ENCODE assay signal across 22 cellular contexts in genomic region chr12:20050166-20050565, GRCh38.
A peak's percentile ranks its signal among the peaks of the same experiment; 100 is the strongest.
DNase-seq lines count a peak whose midpoint lies in the region; ATAC-seq, FAIRE-seq and TF ChIP-seq lines count a peak whose summit lies in the region.
"Had no signal": no experiment of that assay in that cellular context is flagged by ENCODE, and none has a peak within 500 bp of the region (broad histone marks: within the 10 kb centered on the region; RNA-seq: fewer than 3 reads in every experiment).

No MANE protein-coding gene starts in this region.

- no peak for TF ChIP-seq POLR2A in GM12878 (IDR thresholded peaks at IDR 0.05; ENCODE audit: low read depth, low read length)

- H3K36me3 Mint-ChIP-seq in activated naive CD4-positive, alpha-beta T cell treated with anti-CD3 and anti-CD28 coated beads for 36 hours (ENCODE audit: low read depth), result no peaks in the 10 kb centered on the region
- H3K36me3 Mint-ChIP-seq in T-helper 2 cell treated with Interferon-gamma antibody and Interleukin-4, amounts not matched to agents 5 μg/mL and 100 μg/mL, for 36 hours (ENCODE audit: low read depth), result no peaks in the 10 kb centered on the region
- H3K36me3 Mint-ChIP-seq: activated naive CD4-positive, alpha-beta T cell treated with anti-CD3 and anti-CD28 coated beads, Interleukin-2, amount 10 ng/mL, durations not matched to agents 7 days and 5 days; naive thymus-derived CD4-positive, alpha-beta T cell had no signal

- no peak for FAIRE-seq in GM12878 (lab: Jason Lieb, UNC)
- no peak for FAIRE-seq in kidney (lab: Jason Lieb, UNC)
- FAIRE-seq: GM18507 had no signal

- no peak for TF ChIP-seq CTCF in GM12878 (IDR thresholded peaks at IDR 0.05 in 2 of 3, conservative IDR thresholded peaks at IDR 0.05 in 1 of 3; ENCODE audit: control insufficient read depth in 2 of 3, extremely low read depth in 1 of 3, insufficient read depth in 1 of 3, low read depth in 3 of 3, low read length in 3 of 3)
- TF ChIP-seq CTCF in kidney (IDR thresholded peaks at IDR 0.05; ENCODE audit: borderline replicate concordance, extremely low read depth, insufficient read depth), result no peak

- H3K4me3 ChIP-seq in ACC112 (ENCODE audit: low read depth, low read length), result no peak overlapping the region
- no peak overlapping the region for H3K4me3 ChIP-seq in GM12878
- no peak overlapping the region for H3K4me3 ChIP-seq in kidney (ENCODE audit: low read length in 2 of 2)
- H3K4me3 ChIP-seq: ovary, upper lobe of right lung had no signal

- H3K4me2 ChIP-seq in GM12878 (ENCODE audit: control insufficient read depth, insufficient read depth), result no peak overlapping the region

- no peaks in the 10 kb centered on the region for H3K4me1 Mint-ChIP-seq in activated naive CD4-positive, alpha-beta T cell treated with anti-CD3 and anti-CD28 coated beads for 36 hours (ENCODE audit: low read depth)
- no peaks in the 10 kb centered on the region for H3K4me1 Mint-ChIP-seq in T-helper 2 cell treated with Interferon-gamma antibody and Interleukin-4, amounts not matched to agents 5 μg/mL and 100 μg/mL, for 36 hours (ENCODE audit: low read depth)
- H3K4me1 Mint-ChIP-seq: activated naive CD4-positive, alpha-beta T cell treated with anti-CD3 and anti-CD28 coated beads, Interleukin-2, amount 10 ng/mL, durations not matched to agents 7 days and 5 days; naive thymus-derived CD4-positive, alpha-beta T cell; T-helper 17 cell had no signal

- peak; percentile 12 for DNase-seq in HuH-7 (ENCODE audit: low spot score)
- DNase-seq in GM12878 (ENCODE audit: low read depth, low spot score), result no peak
- peak; percentile 45 for DNase-seq in iris pigment epithelial cell (ENCODE audit: low read depth)
- DNase-seq in activated naive CD4-positive, alpha-beta T cell treated with anti-CD3 and anti-CD28 coated beads for 36 hours, result no peak
- DNase-seq in T-helper 2 cell treated with Interferon-gamma antibody and Interleukin-4, amounts not matched to agents 5 μg/mL and 100 μg/mL, for 36 hours (ENCODE audit: low spot score), result no peak
- no peak for DNase-seq in kidney
- DNase-seq: activated CD4-positive, alpha-beta T cell treated with anti-CD3 and anti-CD28 coated beads for 48 hours; activated naive CD4-positive, alpha-beta T cell treated with anti-CD3 and anti-CD28 coated beads, Interleukin-2, amount 10 ng/mL, durations not matched to agents 7 days and 5 days; activated T-cell treated with anti-CD3 and anti-CD28 coated beads, Interleukin-2, amount 50 U/mL, for 48 hours; aorta; cerebellar nuclear complex; naive thymus-derived CD4-positive, alpha-beta T cell; NCI-H2029; NCI-H510A; ovary; right cardiac atrium; stimulated activated CD8-positive, alpha-beta memory T cell treated with anti-CD3 and anti-CD28 coated beads, Interleukin-4, amount 100 ng/mL, for 48 hours; T-helper 17 cell; upper lobe of right lung had no signal

- no peaks in the 10 kb centered on the region for H3K4me1 ChIP-seq in ACC112 (ENCODE audit: control insufficient read depth, insufficient read depth, low read length, unreplicated experiment)
- H3K4me1 ChIP-seq in GM12878 (ENCODE audit: control insufficient read depth, insufficient read depth, low read length), result no peaks in the 10 kb centered on the region
- H3K4me1 ChIP-seq in kidney (ENCODE audit: control insufficient read depth in 1 of 2, insufficient read depth in 1 of 2, low read depth in 1 of 2, low read length in 2 of 2), result no peaks in the 10 kb centered on the region
- H3K4me1 ChIP-seq: upper lobe of right lung had no signal

- in situ Hi-C loops in GM12878 (cut with MboI), result no loop called here

- intact Hi-C loops in GM12878 (cut with micrococcal nuclease; ENCODE audit: unreplicated experiment), result no loop called here
- intact Hi-C loops in activated naive CD4-positive, alpha-beta T cell treated with anti-CD3 and anti-CD28 coated beads for 36 hours (cut with micrococcal nuclease), result no loop called here
- intact Hi-C loops in kidney (cut with DNase I), result no loop called here

- WGBS in GM12878 (ENCODE audit: insufficient coverage, insufficient replicate concordance, low lambda C conversion rate, missing lambda C conversion rate), result 31% methylated on average over 3 of the region's 3 CpGs

- no peaks in the 10 kb centered on the region for H4K20me1 ChIP-seq in GM12878 (ENCODE audit: control insufficient read depth, insufficient read depth)

- no peak for TF ChIP-seq RAD21 in GM12878 (IDR thresholded peaks at IDR 0.05; ENCODE audit: insufficient read depth, low read depth, low read length)

- H2AFZ ChIP-seq in ACC112 (ENCODE audit: low read length, unreplicated experiment), result peak overlapping the region; percentile 20
- H2AFZ ChIP-seq in GM12878 (ENCODE audit: control insufficient read depth, low read depth, low read length), result no peak overlapping the region

- H3K27ac Mint-ChIP-seq in activated naive CD4-positive, alpha-beta T cell treated with anti-CD3 and anti-CD28 coated beads for 36 hours, result no peak overlapping the region
- H3K27ac Mint-ChIP-seq in T-helper 2 cell treated with Interferon-gamma antibody and Interleukin-4, amounts not matched to agents 5 μg/mL and 100 μg/mL, for 36 hours, result no peak overlapping the region
- H3K27ac Mint-ChIP-seq: activated naive CD4-positive, alpha-beta T cell treated with anti-CD3 and anti-CD28 coated beads, Interleukin-2, amount 10 ng/mL, durations not matched to agents 7 days and 5 days; naive thymus-derived CD4-positive, alpha-beta T cell; T-helper 17 cell had no signal

- ATAC-seq in GM12878 (peak; percentile 48), HG03045 (IDR thresholded peaks at IDR 0.05; ENCODE audit: unreplicated experiment) (no peak)
- ATAC-seq: naive thymus-derived CD4-positive, alpha-beta T cell; right cardiac atrium; T-helper 17 cell; upper lobe of right lung had no signal

- H3K9me3 ChIP-seq in GM12878 (replicated peaks; ENCODE audit: control insufficient read depth, insufficient read depth, low read length) (no peaks in the 10 kb centered on the region), kidney (ENCODE audit: control insufficient read depth in 1 of 2, low read length in 2 of 2) (no peaks in the 10 kb centered on the region)
- H3K9me3 ChIP-seq: ovary, upper lobe of right lung had no signal

- H3K9me3 Mint-ChIP-seq in activated naive CD4-positive, alpha-beta T cell treated with anti-CD3 and anti-CD28 coated beads for 36 hours, result peaks cover 6% of the 10 kb centered on the region
- H3K9me3 Mint-ChIP-seq in T-helper 2 cell treated with Interferon-gamma antibody and Interleukin-4, amounts not matched to agents 5 μg/mL and 100 μg/mL, for 36 hours, result no peaks in the 10 kb centered on the region
- H3K9me3 Mint-ChIP-seq: activated naive CD4-positive, alpha-beta T cell treated with anti-CD3 and anti-CD28 coated beads, Interleukin-2, amount 10 ng/mL, durations not matched to agents 7 days and 5 days had no signal

- no peak overlapping the region for H3K9ac ChIP-seq in GM12878 (ENCODE audit: control insufficient read depth, insufficient read depth, low read length)
- no peak overlapping the region for H3K9ac ChIP-seq in kidney (ENCODE audit: low read length in 2 of 2)

- no peak overlapping the region for H3K27ac ChIP-seq in ACC112 (ENCODE audit: low read depth, low read length)
- no peak overlapping the region for H3K27ac ChIP-seq in GM12878 (ENCODE audit: control insufficient read depth, insufficient read depth)
- H3K27ac ChIP-seq in kidney (ENCODE audit: low read depth in 2 of 2, low read length in 2 of 2), result no peak overlapping the region
- H3K27ac ChIP-seq: ovary, upper lobe of right lung had no signal

- RAD21 ChIA-PET in GM12878 (lab: Charles Lee; ENCODE audit: unreplicated experiment), result no interaction called here

- POLR2A ChIA-PET in GM12878 (lab: Charles Lee), result no interaction called here

- no peak overlapping the region for H3K4me3 Mint-ChIP-seq in activated naive CD4-positive, alpha-beta T cell treated with anti-CD3 and anti-CD28 coated beads for 36 hours
- no peak overlapping the region for H3K4me3 Mint-ChIP-seq in T-helper 2 cell treated with Interferon-gamma antibody and Interleukin-4, amounts not matched to agents 5 μg/mL and 100 μg/mL, for 36 hours
- H3K4me3 Mint-ChIP-seq: activated naive CD4-positive, alpha-beta T cell treated with anti-CD3 and anti-CD28 coated beads, Interleukin-2, amount 10 ng/mL, durations not matched to agents 7 days and 5 days; naive thymus-derived CD4-positive, alpha-beta T cell; T-helper 17 cell had no signal

- no TSS peak for BruUV-seq in GM12878 (replicated peaks; lab: Mats Ljungman, UMichigan)

- TF ChIP-seq EP300 in GM12878 (IDR thresholded peaks at IDR 0.05; ENCODE audit: borderline replicate concordance in 1 of 2, control insufficient read depth in 1 of 2, low read depth in 2 of 2, low read length in 2 of 2), result no peak

- no peaks in the 10 kb centered on the region for H3K79me2 ChIP-seq in ACC112 (ENCODE audit: control insufficient read depth, insufficient read depth, low read length, unreplicated experiment)
- H3K79me2 ChIP-seq in GM12878 (ENCODE audit: control insufficient read depth, insufficient read depth, low read length), result no peaks in the 10 kb centered on the region

- H3K27me3 Mint-ChIP-seq in activated naive CD4-positive, alpha-beta T cell treated with anti-CD3 and anti-CD28 coated beads for 36 hours (ENCODE audit: low read depth), result no peaks in the 10 kb centered on the region
- no peaks in the 10 kb centered on the region for H3K27me3 Mint-ChIP-seq in T-helper 2 cell treated with Interferon-gamma antibody and Interleukin-4, amounts not matched to agents 5 μg/mL and 100 μg/mL, for 36 hours (ENCODE audit: low read depth)
- H3K27me3 Mint-ChIP-seq: activated naive CD4-positive, alpha-beta T cell treated with anti-CD3 and anti-CD28 coated beads, Interleukin-2, amount 10 ng/mL, durations not matched to agents 7 days and 5 days; naive thymus-derived CD4-positive, alpha-beta T cell; T-helper 17 cell had no signal

- SMC1A ChIA-PET in GM12878 (lab: Charles Lee; ENCODE audit: uncharacterized antibody, unreplicated experiment), result interaction anchor here (0.9 to 1.4 kb wide), 2 partner anchors 10 to 16 kb away, joined by 3 to 5 read pairs; no protein-coding TSS in a partner anchor

- CTCF ChIA-PET in GM12878 (lab: Yijun Ruan, JAX), result no interaction called here
- CTCF ChIA-PET in activated naive CD4-positive, alpha-beta T cell treated with anti-CD3 and anti-CD28 coated beads for 36 hours (lab: Charles Lee), result no interaction called here

- no peaks in the 10 kb centered on the region for H3K27me3 ChIP-seq in ACC112 (ENCODE audit: insufficient read depth, low read length)
- no peaks in the 10 kb centered on the region for H3K27me3 ChIP-seq in GM12878 (replicated peaks in 1 of 2; ENCODE audit: control insufficient read depth in 2 of 2, insufficient read depth in 2 of 2, low read length in 1 of 2)
- H3K27me3 ChIP-seq: ovary, upper lobe of right lung had no signal

- H3K36me3 ChIP-seq in ACC112 (ENCODE audit: insufficient read depth, low read length), result no peaks in the 10 kb centered on the region
- no peaks in the 10 kb centered on the region for H3K36me3 ChIP-seq in GM12878 (ENCODE audit: control insufficient read depth in 2 of 2, insufficient read depth in 2 of 2, low read length in 1 of 2)
- H3K36me3 ChIP-seq in kidney (ENCODE audit: control insufficient read depth in 1 of 2, insufficient read depth in 2 of 2, low read length in 2 of 2), result no peaks in the 10 kb centered on the region
- H3K36me3 ChIP-seq: ovary, upper lobe of right lung had no signal

TF ChIP-seq in GM12878, 131 proteins besides CTCF, POLR2A, EP300 and RAD21 (continues in another document):
- TF ChIP-seq CHD4 (IDR thresholded peaks at IDR 0.05) (no peak), HDAC6 (IDR thresholded peaks at IDR 0.05; ENCODE audit: unreplicated experiment) (no peak)

Comparison
In these comparisons a context has a peak if more than half of its experiments do, and no peak if none do; other contexts are left out.
1. DNase-seq: peak in HuH-7 (single experiment) and iris pigment epithelial cell (single experiment); none in GM12878 (single experiment), activated naive CD4-positive, alpha-beta T cell treated with anti-CD3 and anti-CD28 coated beads for 36 hours (single experiment), T-helper 2 cell treated with Interferon-gamma antibody and Interleukin-4, amounts not matched to agents 5 μg/mL and 100 μg/mL, for 36 hours (single experiment) and kidney (single experiment).